19 cellular contexts compared by ENCODE assay signal in the genomic region with DNA sequence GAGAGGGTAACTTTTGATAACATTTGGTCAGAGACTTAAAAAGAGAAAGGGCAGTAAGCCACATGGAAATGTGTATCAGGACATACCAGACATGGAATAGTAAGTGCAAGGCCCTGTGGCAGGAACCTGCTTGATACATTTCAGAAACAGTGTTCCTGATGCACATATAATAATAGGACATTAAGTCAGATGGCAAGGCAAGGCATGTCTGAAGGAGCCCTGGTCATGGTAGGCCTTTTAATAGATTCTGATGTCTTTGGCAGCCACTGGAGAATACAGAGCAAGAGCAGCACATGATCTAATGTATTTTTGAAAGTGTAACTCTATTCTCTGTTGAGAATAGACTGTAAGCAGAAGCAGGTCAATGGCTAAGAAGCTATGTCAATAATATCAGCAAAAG.
DNase-seq lines count a peak whose midpoint lies in the region; ATAC-seq and TF ChIP-seq lines count a peak whose summit lies in the region.
"Had no signal": no experiment of that assay in that cellular context is flagged by ENCODE, and none has a peak within 500 bp of the region (broad histone marks: within the 10 kb centered on the region; RNA-seq: fewer than 3 reads in every experiment).

No MANE protein-coding gene starts in this region.

- ATAC-seq in WTC11 (no peak), activated B cell treated with CpG ODN at 0.5 μM for 24 hours (ENCODE audit: low read depth) (no peak), left ventricle myocardium superior (peak; percentile 94)

- peak overlapping the region; percentile 48; the same call in 1 of the 2 replicates for H3K27ac Mint-ChIP-seq in WTC11
- peak overlapping the region; percentile 9 for H3K27ac Mint-ChIP-seq in activated B cell treated with CpG ODN at 0.5 μM for 24 hours

- H3K27me3 ChIP-seq in skeletal muscle tissue (ENCODE audit: control insufficient read depth in 3 of 3, insufficient read depth in 3 of 3, low read length in 3 of 3) (no peaks in the 10 kb centered on the region), brain microvascular endothelial cell (replicated peaks) (no peaks in the 10 kb centered on the region), smooth muscle cell (ENCODE audit: low read depth) (no peaks in the 10 kb centered on the region)
- H3K27me3 ChIP-seq: MG63 had no signal

- TF ChIP-seq CTCF in WTC11 (IDR thresholded peaks at IDR 0.05) (no peak), activated B cell treated with CpG ODN at 0.5 μM for 24 hours (IDR thresholded peaks at IDR 0.05) (no peak), brain microvascular endothelial cell (IDR thresholded peaks at IDR 0.05; ENCODE audit: low read depth, low read length, missing control alignments) (no peak), smooth muscle cell (IDR thresholded peaks at IDR 0.05; ENCODE audit: borderline replicate concordance, insufficient read depth, poor library complexity, severe bottlenecking) (no peak)

- H3K4me3 Mint-ChIP-seq in WTC11 (no peak overlapping the region), activated B cell treated with CpG ODN at 0.5 μM for 24 hours (no peak overlapping the region)
- H3K4me3 Mint-ChIP-seq: CD4-positive, CD25-positive, alpha-beta regulatory T cell had no signal

- CTCF ChIA-PET in WTC11 (lab: Charles Lee): no interaction called here
- CTCF ChIA-PET in activated B cell treated with CpG ODN at 0.5 μM for 24 hours (lab: Charles Lee): no interaction called here

- H3K79me2 ChIP-seq in smooth muscle cell (ENCODE audit: low read depth): no peaks in the 10 kb centered on the region

- H3K9me3 Mint-ChIP-seq in WTC11: peaks cover 3% of the 10 kb centered on the region
- H3K9me3 Mint-ChIP-seq in activated B cell treated with CpG ODN at 0.5 μM for 24 hours: peaks cover 6% of the 10 kb centered on the region

- in situ Hi-C loops in brain microvascular endothelial cell (cut with HindIII; ENCODE audit: low pct_ligation_motif_present, low sequenced_read_pairs): no loop called here

- no peak overlapping the region for H2AFZ ChIP-seq in smooth muscle cell (ENCODE audit: low read depth)

- H3K4me1 Mint-ChIP-seq in WTC11 (peaks cover 9% of the 10 kb centered on the region), activated B cell treated with CpG ODN at 0.5 μM for 24 hours (peaks cover 1% of the 10 kb centered on the region)

- H4K20me1 ChIP-seq in smooth muscle cell (ENCODE audit: low read depth): no peaks in the 10 kb centered on the region

- DNase-seq in WTC11 (ENCODE audit: low spot score) (no peak), activated B cell treated with CpG ODN at 0.5 μM for 24 hours (no peak), left ventricle myocardium superior (no peak), DMS153 (lab: John Stamatoyannopoulos, UW) (no peak), brain microvascular endothelial cell (no peak), smooth muscle cell (lab: John Stamatoyannopoulos, UW; ENCODE audit: unreplicated experiment) (no peak)
- DNase-seq: CD4-positive, CD25-positive, alpha-beta regulatory T cell; COR-L47; DMS79 treated with DMSO at 0.1 percent for 48 hours; Kasumi-1; MG63; NCI-H1048; NCI-H1417 treated with DMSO at 0.1 percent for 48 hours; NCI-H187; NCI-H446 treated with DMSO at 0.1 percent for 48 hours; NCI-H526 treated with DMSO at 0.1 percent for 48 hours; OCI-M1; SHP77 had no signal

- POLR2A ChIA-PET in WTC11 (lab: Charles Lee) (no interaction called here), activated B cell treated with CpG ODN at 0.5 μM for 24 hours (lab: Charles Lee) (no interaction called here)

- H3K4me1 ChIP-seq in skeletal muscle tissue (ENCODE audit: control insufficient read depth in 3 of 3, insufficient read depth in 3 of 3, low read length in 3 of 3) (peaks cover 2 to 5% (median 4%) of the 10 kb centered on the region in 3 donors), smooth muscle cell (ENCODE audit: low read depth) (no peaks in the 10 kb centered on the region)

- H3K36me3 ChIP-seq in skeletal muscle tissue (ENCODE audit: control insufficient read depth in 3 of 3, insufficient read depth in 3 of 3, low read length in 3 of 3) (peaks cover 0 to 4% (median 0%) of the 10 kb centered on the region in 3 donors), brain microvascular endothelial cell (replicated peaks) (no peaks in the 10 kb centered on the region), smooth muscle cell (ENCODE audit: low read depth) (peaks cover 6% of the 10 kb centered on the region)

- H3K27ac ChIP-seq in skeletal muscle tissue (ENCODE audit: low read depth, low read length) (peak overlapping the region; percentile 88), brain microvascular endothelial cell (no peak overlapping the region), smooth muscle cell (ENCODE audit: low read depth) (no peak overlapping the region)

- H3K36me3 Mint-ChIP-seq in WTC11 (peaks cover 6% of the 10 kb centered on the region), activated B cell treated with CpG ODN at 0.5 μM for 24 hours (ENCODE audit: low read depth) (peaks cover 67% of the 10 kb centered on the region)

- peak overlapping the region in 2 of 3 donors; percentile 4 to 14 for H3K9ac ChIP-seq in skeletal muscle tissue (ENCODE audit: low read depth in 1 of 3, low read length in 3 of 3)
- no peak overlapping the region for H3K9ac ChIP-seq in smooth muscle cell (ENCODE audit: low read depth)

- H3K4me2 ChIP-seq in smooth muscle cell: no peak overlapping the region

- no peak overlapping the region for H3K4me3 ChIP-seq in skeletal muscle tissue (ENCODE audit: low read length in 3 of 3)
- H3K4me3 ChIP-seq in brain microvascular endothelial cell (ENCODE audit: low read depth, low read length): no peak overlapping the region
- H3K4me3 ChIP-seq in smooth muscle cell: no peak overlapping the region
- H3K4me3 ChIP-seq: MG63 had no signal

- H3K9me3 ChIP-seq in skeletal muscle tissue (ENCODE audit: control insufficient read depth in 3 of 3, low read length in 3 of 3) (no peaks in the 10 kb centered on the region), smooth muscle cell (replicated peaks; ENCODE audit: low read depth) (no peaks in the 10 kb centered on the region)

- no peaks in the 10 kb centered on the region for H3K27me3 Mint-ChIP-seq in WTC11 (ENCODE audit: low read depth)
- H3K27me3 Mint-ChIP-seq in activated B cell treated with CpG ODN at 0.5 μM for 24 hours: no peaks in the 10 kb centered on the region
- H3K27me3 Mint-ChIP-seq: CD4-positive, CD25-positive, alpha-beta regulatory T cell had no signal

- H3F3A ChIP-seq in smooth muscle cell (ENCODE audit: low read depth): no peaks in the 10 kb centered on the region

- intact Hi-C loops in activated B cell treated with CpG ODN at 0.5 μM for 24 hours (cut with micrococcal nuclease): no loop called here
- intact Hi-C loops in left ventricle myocardium superior (cut with micrococcal nuclease): no loop called here

TF ChIP-seq in WTC11, 78 proteins besides CTCF, POLR2A, EP300 and RAD21 (continues in another document):
- TF ChIP-seq KAT7 (CRISPR knock-in tag; IDR thresholded peaks at IDR 0.05; ENCODE audit: borderline replicate concordance) (no peak), EMX1 (CRISPR knock-in tag; IDR thresholded peaks at IDR 0.05) (no peak), NFATC4 (CRISPR knock-in tag; IDR thresholded peaks at IDR 0.05) (no peak), JUN (CRISPR knock-in tag; IDR thresholded peaks at IDR 0.05) (no peak)
- TF ChIP-seq, protein P1, sequence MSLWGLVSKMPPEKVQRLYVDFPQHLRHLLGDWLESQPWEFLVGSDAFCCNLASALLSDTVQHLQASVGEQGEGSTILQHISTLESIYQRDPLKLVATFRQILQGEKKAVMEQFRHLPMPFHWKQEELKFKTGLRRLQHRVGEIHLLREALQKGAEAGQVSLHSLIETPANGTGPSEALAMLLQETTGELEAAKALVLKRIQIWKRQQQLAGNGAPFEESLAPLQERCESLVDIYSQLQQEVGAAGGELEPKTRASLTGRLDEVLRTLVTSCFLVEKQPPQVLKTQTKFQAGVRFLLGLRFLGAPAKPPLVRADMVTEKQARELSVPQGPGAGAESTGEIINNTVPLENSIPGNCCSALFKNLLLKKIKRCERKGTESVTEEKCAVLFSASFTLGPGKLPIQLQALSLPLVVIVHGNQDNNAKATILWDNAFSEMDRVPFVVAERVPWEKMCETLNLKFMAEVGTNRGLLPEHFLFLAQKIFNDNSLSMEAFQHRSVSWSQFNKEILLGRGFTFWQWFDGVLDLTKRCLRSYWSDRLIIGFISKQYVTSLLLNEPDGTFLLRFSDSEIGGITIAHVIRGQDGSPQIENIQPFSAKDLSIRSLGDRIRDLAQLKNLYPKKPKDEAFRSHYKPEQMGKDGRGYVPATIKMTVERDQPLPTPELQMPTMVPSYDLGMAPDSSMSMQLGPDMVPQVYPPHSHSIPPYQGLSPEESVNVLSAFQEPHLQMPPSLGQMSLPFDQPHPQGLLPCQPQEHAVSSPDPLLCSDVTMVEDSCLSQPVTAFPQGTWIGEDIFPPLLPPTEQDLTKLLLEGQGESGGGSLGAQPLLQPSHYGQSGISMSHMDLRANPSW (CRISPR knock-in tag; conservative IDR thresholded peaks at IDR 0.05; ENCODE audit: low read depth): no peak
- TF ChIP-seq, protein P2, sequence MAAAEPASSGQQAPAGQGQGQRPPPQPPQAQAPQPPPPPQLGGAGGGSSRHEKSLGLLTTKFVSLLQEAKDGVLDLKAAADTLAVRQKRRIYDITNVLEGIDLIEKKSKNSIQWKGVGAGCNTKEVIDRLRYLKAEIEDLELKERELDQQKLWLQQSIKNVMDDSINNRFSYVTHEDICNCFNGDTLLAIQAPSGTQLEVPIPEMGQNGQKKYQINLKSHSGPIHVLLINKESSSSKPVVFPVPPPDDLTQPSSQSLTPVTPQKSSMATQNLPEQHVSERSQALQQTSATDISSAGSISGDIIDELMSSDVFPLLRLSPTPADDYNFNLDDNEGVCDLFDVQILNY (CRISPR knock-in tag; IDR thresholded peaks at IDR 0.05): no peak
- TF ChIP-seq, protein P3, sequence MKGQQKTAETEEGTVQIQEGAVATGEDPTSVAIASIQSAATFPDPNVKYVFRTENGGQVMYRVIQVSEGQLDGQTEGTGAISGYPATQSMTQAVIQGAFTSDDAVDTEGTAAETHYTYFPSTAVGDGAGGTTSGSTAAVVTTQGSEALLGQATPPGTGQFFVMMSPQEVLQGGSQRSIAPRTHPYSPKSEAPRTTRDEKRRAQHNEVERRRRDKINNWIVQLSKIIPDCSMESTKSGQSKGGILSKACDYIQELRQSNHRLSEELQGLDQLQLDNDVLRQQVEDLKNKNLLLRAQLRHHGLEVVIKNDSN (CRISPR knock-in tag; IDR thresholded peaks at IDR 0.05): no peak
